In genomic region chr9:35659340-35659739, GRCh38 we compare ENCODE assay signal across 6 cellular contexts. TPM values are rescaled to one million over a fixed set of nuclear protein-coding genes. Genes with fewer than 3 reads are reported as not detected.
A peak's percentile ranks its signal among the peaks of the same experiment; 100 is the strongest.
DNase-seq lines count a peak whose midpoint lies in the region; TF ChIP-seq lines count a peak whose summit lies in the region.

No MANE protein-coding gene starts in this region.

- TF ChIP-seq CTCF in HFF-Myc (IDR thresholded peaks at IDR 0.05; ENCODE audit: low read depth, low read length, missing control alignments) (no peak), brain microvascular endothelial cell (IDR thresholded peaks at IDR 0.05; ENCODE audit: low read depth, low read length, missing control alignments) (no peak), osteoblast (IDR thresholded peaks at IDR 0.05; ENCODE audit: extremely low read depth, low read depth, low read length) (no peak)

- H3K27ac ChIP-seq in brain microvascular endothelial cell: peak overlapping the region; percentile 99
- peak overlapping the region; percentile 100 for H3K27ac ChIP-seq in osteoblast (ENCODE audit: low read depth, low read length)

- H3K27me3 ChIP-seq in brain microvascular endothelial cell (replicated peaks): no peaks in the 10 kb centered on the region
- no peaks in the 10 kb centered on the region for H3K27me3 ChIP-seq in osteoblast (ENCODE audit: insufficient read depth, low read length)

- H3K36me3 ChIP-seq in brain microvascular endothelial cell (replicated peaks) (peaks cover 7% of the 10 kb centered on the region), osteoblast (ENCODE audit: insufficient read depth, low read length) (peaks cover 22% of the 10 kb centered on the region)

- H3K79me2 ChIP-seq in osteoblast (ENCODE audit: insufficient read depth, low read length): peaks cover 10% of the 10 kb centered on the region

- H3K4me2 ChIP-seq in osteoblast (ENCODE audit: insufficient read depth, low read length): peak overlapping the region; percentile 92

- H3K4me1 ChIP-seq in osteoblast (ENCODE audit: insufficient read depth, low read length): peaks cover 25% of the 10 kb centered on the region

- no peak for DNase-seq in HFF-Myc (ENCODE audit: extremely low read depth, low read depth)
- peak; percentile 45 for DNase-seq in brain microvascular endothelial cell
- no peak for DNase-seq in osteoblast (ENCODE audit: insufficient read length, low spot score, missing footprints)
- no peak for DNase-seq in C1 segment of cervical spinal cord (lab: John Stamatoyannopoulos, UW)
- DNase-seq in SHP77 treated with DMSO at 0.1 percent for 48 hours (lab: John Stamatoyannopoulos, UW): no peak
- DNase-seq in D341Med (ENCODE audit: low spot score): no peak

- H3K9me3 ChIP-seq in osteoblast (ENCODE audit: low read depth, low read length): no peaks in the 10 kb centered on the region

- H3K4me3 ChIP-seq in HFF-Myc (replicated peaks; ENCODE audit: low read depth, low read length) (peak overlapping the region; percentile 52), brain microvascular endothelial cell (ENCODE audit: low read depth, low read length) (peak overlapping the region; percentile 84), osteoblast (ENCODE audit: insufficient read depth, low read length) (peak overlapping the region; percentile 84)

- no peaks in the 10 kb centered on the region for H4K20me1 ChIP-seq in osteoblast (ENCODE audit: insufficient read depth, low read length)

- H2AFZ ChIP-seq in osteoblast (ENCODE audit: low read length): no peak overlapping the region

- in situ Hi-C loops in brain microvascular endothelial cell (cut with HindIII; ENCODE audit: low pct_ligation_motif_present, low sequenced_read_pairs): no loop called here

RNA-seq across cellular contexts. Expression of gene CCDC107, which starts 1.2 kb away (rescaled TPM):
- 10.6 and 15.6 TPM in 2 replicates for total RNA-seq in osteoblast

RNA-seq across cellular contexts. Expression of gene RMRP, which starts 1.5 kb away (rescaled TPM):
- 88,726 and 110,601 TPM in 2 replicates for total RNA-seq in osteoblast

RNA-seq across cellular contexts. Expression of gene ARHGEF39, which starts 5.7 kb away (rescaled TPM):
- 0.36 and 0.88 TPM in 2 replicates for total RNA-seq in osteoblast

RNA-seq across cellular contexts. Expression of gene SIT1, which starts 8.6 kb away (rescaled TPM):
- 0.36 TPM in 1 of 2 replicates, not detected in the other for total RNA-seq in osteoblast

RNA-seq across cellular contexts. Expression of gene CA9, which starts 14.4 kb away (rescaled TPM):
- total RNA-seq in osteoblast: not detected in 2 replicates
